Comparison of ENCODE assay signal across 15 cellular contexts in genomic region chr10:104650072-104650471, GRCh38. TPM values are rescaled to one million over a fixed set of nuclear protein-coding genes. Genes with fewer than 3 reads are reported as not detected.
DNase-seq lines count a peak whose midpoint lies in the region; ATAC-seq and TF ChIP-seq lines count a peak whose summit lies in the region.
"Had no signal": no experiment of that assay in that cellular context is flagged by ENCODE, and none has a peak within 500 bp of the region (broad histone marks: within the 10 kb centered on the region; RNA-seq: fewer than 3 reads in every experiment).

No MANE protein-coding gene starts in this region.

- peak; percentile 34 for DNase-seq in ACHN
- peak; percentile 57 for DNase-seq in GM23338 (ENCODE audit: low spot score)
- peak; percentile 30 for DNase-seq in SW480 (ENCODE audit: low spot score)
- peak; percentile 43 for DNase-seq in hepatocyte (ENCODE audit: low spot score)
- DNase-seq: activated T-cell treated with anti-CD3 and anti-CD28 coated beads, Interleukin-2, amount 50 U/mL, for 48 hours; CD4-positive, alpha-beta T cell; left cardiac atrium; NCI-H187 had no signal

- H3K27ac Mint-ChIP-seq in GM23338: no peak overlapping the region
- H3K27ac Mint-ChIP-seq: CD4-positive, alpha-beta T cell had no signal

- 52% methylated on average over 1 of the region's 1 CpG for WGBS in hepatocyte (ENCODE audit: low lambda C conversion rate, missing lambda C conversion rate)

- H3K27me3 ChIP-seq in GM23338 (ENCODE audit: insufficient read depth): peaks cover 4% of the 10 kb centered on the region; the same call in 1 of the 2 replicates
- H3K27me3 ChIP-seq in hepatocyte: peaks cover 38% of the 10 kb centered on the region

- no peaks in the 10 kb centered on the region for H3K9me3 Mint-ChIP-seq in GM23338
- H3K9me3 Mint-ChIP-seq: CD4-positive, alpha-beta T cell had no signal

- H3K4me1 ChIP-seq in GM23338 (ENCODE audit: insufficient read depth) (no peaks in the 10 kb centered on the region), hepatocyte (ENCODE audit: insufficient read depth) (no peaks in the 10 kb centered on the region)

- peak; percentile 74 for ATAC-seq in GM23338
- ATAC-seq in HG03442 (IDR thresholded peaks at IDR 0.05; ENCODE audit: unreplicated experiment): no peak
- ATAC-seq in GM21381 (IDR thresholded peaks at IDR 0.05; ENCODE audit: unreplicated experiment): no peak
- ATAC-seq in GM21526 (IDR thresholded peaks at IDR 0.05; ENCODE audit: low FRiP score, unreplicated experiment): no peak
- no peak for ATAC-seq in HG02798 (IDR thresholded peaks at IDR 0.05; ENCODE audit: poor library complexity, unreplicated experiment)

- peaks cover 5% of the 10 kb centered on the region for H3K27me3 Mint-ChIP-seq in GM23338 (ENCODE audit: insufficient read depth, low read depth, poor library complexity)

- no peak overlapping the region for H2AFZ ChIP-seq in GM23338
- no peak overlapping the region for H2AFZ ChIP-seq in hepatocyte

- in situ Hi-C loops in ACHN (cut with HindIII; ENCODE audit: low pct_ligation_motif_present, low pct_unique_long_range_greater_than_20kb, low sequenced_read_pairs): no loop called here

- H3K4me2 ChIP-seq in GM23338: no peak overlapping the region
- H3K4me2 ChIP-seq in hepatocyte: no peak overlapping the region

- TF ChIP-seq CTCF in GM23338 (conservative IDR thresholded peaks at IDR 0.05; ENCODE audit: low read depth in 2 of 2): peak; percentile 64 to 74
- peak; percentile 59 for TF ChIP-seq CTCF in hepatocyte (IDR thresholded peaks at IDR 0.05; ENCODE audit: poor library complexity)

- no peaks in the 10 kb centered on the region for H3K79me2 ChIP-seq in GM23338 (replicated peaks; ENCODE audit: insufficient read depth)
- no peaks in the 10 kb centered on the region for H3K79me2 ChIP-seq in hepatocyte

- H3K27ac ChIP-seq in GM23338 (ENCODE audit: low read depth) (no peak overlapping the region), hepatocyte (no peak overlapping the region)
- H3K27ac ChIP-seq: HL-60, thoracic aorta had no signal

- H3K4me3 ChIP-seq in GM23338: no peak overlapping the region
- H3K4me3 ChIP-seq in hepatocyte: no peak overlapping the region
- H3K4me3 ChIP-seq: thoracic aorta had no signal

- no peaks in the 10 kb centered on the region for H3F3A ChIP-seq in GM23338 (replicated peaks; ENCODE audit: low read depth)

- no peak overlapping the region for H3K4me3 Mint-ChIP-seq in GM23338
- H3K4me3 Mint-ChIP-seq: CD4-positive, alpha-beta T cell had no signal

- H3K36me3 Mint-ChIP-seq in GM23338 (ENCODE audit: low read depth): no peaks in the 10 kb centered on the region

- 0 out of 3 replicates have a peak, but pooled peaks cover 2% of the 10 kb centered on the region for H3K4me1 Mint-ChIP-seq in GM23338

- H3K9me3 ChIP-seq in hepatocyte (ENCODE audit: low read depth): no peaks in the 10 kb centered on the region
- H3K9me3 ChIP-seq: thoracic aorta had no signal

- H4K20me1 ChIP-seq in GM23338 (replicated peaks; ENCODE audit: insufficient read depth): no peaks in the 10 kb centered on the region
- H4K20me1 ChIP-seq in hepatocyte (ENCODE audit: insufficient read depth, poor library complexity, severe bottlenecking): no peaks in the 10 kb centered on the region

- no peaks in the 10 kb centered on the region for H3K9me2 ChIP-seq in GM23338 (ENCODE audit: insufficient read depth)
- no peaks in the 10 kb centered on the region for H3K9me2 ChIP-seq in hepatocyte (replicated peaks; ENCODE audit: insufficient read depth)

- H3K36me3 ChIP-seq in GM23338 (ENCODE audit: insufficient read depth) (no peaks in the 10 kb centered on the region), hepatocyte (replicated peaks; ENCODE audit: insufficient read depth, low read depth) (no peaks in the 10 kb centered on the region)
- H3K36me3 ChIP-seq: thoracic aorta had no signal

TF ChIP-seq in GM23338, 12 proteins besides CTCF, POLR2A, EP300 and RAD21 (continues in another document):
- no peak for TF ChIP-seq NANOG (IDR thresholded peaks at IDR 0.05; ENCODE audit: borderline replicate concordance)
- no peak for TF ChIP-seq EZH2 (IDR thresholded peaks at IDR 0.05; ENCODE audit: low read depth, unreplicated experiment)
- TF ChIP-seq REST (IDR thresholded peaks at IDR 0.05; ENCODE audit: unreplicated experiment): no peak
- TF ChIP-seq ZNF114 (CRISPR knock-in tag; IDR thresholded peaks at IDR 0.05): no peak
- no peak for TF ChIP-seq CREB1 (CRISPR knock-in tag; IDR thresholded peaks at IDR 0.05; ENCODE audit: low read depth)
- no peak for TF ChIP-seq JUNB (IDR thresholded peaks at IDR 0.05; ENCODE audit: unreplicated experiment)
- no peak for TF ChIP-seq EZH2phosphoT487 (IDR thresholded peaks at IDR 0.05; ENCODE audit: unreplicated experiment)
- no peak for TF ChIP-seq POLR2AphosphoS5 (IDR thresholded peaks at IDR 0.05; ENCODE audit: low read depth)
- TF ChIP-seq ZNF331 (CRISPR knock-in tag; IDR thresholded peaks at IDR 0.05; ENCODE audit: low read depth): no peak
- TF ChIP-seq, protein P1, sequence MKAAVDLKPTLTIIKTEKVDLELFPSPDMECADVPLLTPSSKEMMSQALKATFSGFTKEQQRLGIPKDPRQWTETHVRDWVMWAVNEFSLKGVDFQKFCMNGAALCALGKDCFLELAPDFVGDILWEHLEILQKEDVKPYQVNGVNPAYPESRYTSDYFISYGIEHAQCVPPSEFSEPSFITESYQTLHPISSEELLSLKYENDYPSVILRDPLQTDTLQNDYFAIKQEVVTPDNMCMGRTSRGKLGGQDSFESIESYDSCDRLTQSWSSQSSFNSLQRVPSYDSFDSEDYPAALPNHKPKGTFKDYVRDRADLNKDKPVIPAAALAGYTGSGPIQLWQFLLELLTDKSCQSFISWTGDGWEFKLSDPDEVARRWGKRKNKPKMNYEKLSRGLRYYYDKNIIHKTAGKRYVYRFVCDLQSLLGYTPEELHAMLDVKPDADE (IDR thresholded peaks at IDR 0.05): no peak

RNA-seq across cellular contexts. Expression of gene SORCS3, which starts 9.0 kb away (rescaled TPM):
- total RNA-seq in GM23338 (2014; rRNA removed; shearing (Covaris generic)): 1.4 TPM in 2 replicates
- polyA plus RNA-seq in GM23338 (2016; fragmentation: Nextera tagmentation; extraction: Ambion mirVana) (0.37 and 0.43 TPM in 2 replicates), hepatocyte (0.59 TPM in 1 of 2 replicates, not detected in the other)
- 0.80 and 1.2 TPM in 2 replicates for total RNA-seq in hepatocyte
- total RNA-seq: left cardiac atrium, osteoblast, thoracic aorta had no signal
